In genomic region chr1:223720987-223721591, GRCh38 we compare ENCODE assay signal across 12 cellular contexts. TPM values are rescaled to one million over a fixed set of nuclear protein-coding genes. Genes with fewer than 3 reads are reported as not detected.
DNase-seq lines count a peak whose midpoint lies in the region; ATAC-seq, FAIRE-seq and TF ChIP-seq lines count a peak whose summit lies in the region.
"Had no signal": no experiment of that assay in that cellular context is flagged by ENCODE, and none has a peak within 500 bp of the region (broad histone marks: within the 10 kb centered on the region; RNA-seq: fewer than 3 reads in every experiment).

No MANE protein-coding gene starts in this region.

- in situ Hi-C loops in HepG2 (cut with HindIII; ENCODE audit: extremely low pct_ligation_motif_present, low pct_unique_long_range_greater_than_20kb) = no loop called here

- DNase-seq in activated CD8-positive, alpha-beta memory T cell treated with anti-CD3 and anti-CD28 coated beads, Interleukin-2, amount 10 ng/mL, durations not matched to agents 7 days and 5 days = no peak
- no peak for DNase-seq in activated CD8-positive, alpha-beta memory T cell treated with anti-CD3 and anti-CD28 coated beads, Interleukin-2, amount 50 U/mL, for 4 hours
- DNase-seq in astrocyte (ENCODE audit: low read depth) = peak; percentile 88
- no peak for DNase-seq in HepG2 (ENCODE audit: low spot score)
- DNase-seq in tibial artery = peak in 1 of 2 donors; percentile 33
- DNase-seq in head of caudate nucleus = no peak
- DNase-seq: SHP77 treated with DMSO at 0.1 percent for 48 hours had no signal

- H4K20me1 ChIP-seq in astrocyte (ENCODE audit: insufficient read depth, low read length) (peaks cover 92% of the 10 kb centered on the region), HepG2 (ENCODE audit: insufficient read depth, low read length) (0 out of 2 replicates have a peak, but pooled peaks cover 2% of the 10 kb centered on the region)
- H4K20me1 ChIP-seq: BLaER1 had no signal

- H3K4me3 Mint-ChIP-seq in activated CD8-positive, alpha-beta memory T cell treated with anti-CD3 and anti-CD28 coated beads, Interleukin-2, amount 10 ng/mL, durations not matched to agents 7 days and 5 days = no peak overlapping the region
- H3K4me3 Mint-ChIP-seq in astrocyte (ENCODE audit: unreplicated experiment) = peak overlapping the region; percentile 30
- H3K4me3 Mint-ChIP-seq: neural progenitor cell had no signal

- peaks cover 67% of the 10 kb centered on the region for H3K36me3 Mint-ChIP-seq in activated CD8-positive, alpha-beta memory T cell treated with anti-CD3 and anti-CD28 coated beads, Interleukin-2, amount 10 ng/mL, durations not matched to agents 7 days and 5 days
- peaks cover 54% of the 10 kb centered on the region for H3K36me3 Mint-ChIP-seq in astrocyte (ENCODE audit: low read depth, unreplicated experiment)

- WGBS in HepG2 (ENCODE audit: low lambda C conversion rate) = 3% methylated on average over 2 of the region's 4 CpGs

- no peaks in the 10 kb centered on the region for H3K9me3 Mint-ChIP-seq in activated CD8-positive, alpha-beta memory T cell treated with anti-CD3 and anti-CD28 coated beads, Interleukin-2, amount 10 ng/mL, durations not matched to agents 7 days and 5 days (ENCODE audit: low read depth)
- no peaks in the 10 kb centered on the region for H3K9me3 Mint-ChIP-seq in astrocyte (ENCODE audit: unreplicated experiment)
- H3K9me3 Mint-ChIP-seq: neural progenitor cell had no signal

- H3K4me1 ChIP-seq in astrocyte (ENCODE audit: insufficient read depth, low read length) (peaks cover 74% of the 10 kb centered on the region), HepG2 (ENCODE audit: insufficient read depth, low read length) (peaks cover 31% of the 10 kb centered on the region), tibial artery (peaks cover 0 to 59% (median 39%) of the 10 kb centered on the region in 4 donors)

- no peaks in the 10 kb centered on the region for H3K27me3 Mint-ChIP-seq in activated CD8-positive, alpha-beta memory T cell treated with anti-CD3 and anti-CD28 coated beads, Interleukin-2, amount 10 ng/mL, durations not matched to agents 7 days and 5 days
- H3K27me3 Mint-ChIP-seq in astrocyte (ENCODE audit: low read depth, unreplicated experiment) = no peaks in the 10 kb centered on the region

- TF ChIP-seq EP300 in HepG2 (IDR thresholded peaks at IDR 0.05; ENCODE audit: low read depth in 2 of 2, low read length in 2 of 2) (no peak), HepG2 (CRISPR knock-in tag; IDR thresholded peaks at IDR 0.05; ENCODE audit: borderline replicate concordance) (0 out of 2 replicates have a peak, but pooled peaks have one; percentile 33)

- CTCF ChIA-PET in activated CD8-positive, alpha-beta memory T cell treated with anti-CD3 and anti-CD28 coated beads, Interleukin-2, amount 10 ng/mL, durations not matched to agents 7 days and 5 days (lab: Charles Lee) = interaction anchor here (1.4 to 6.8 kb wide), 2 partner anchors 10 to 28 kb away, joined by 8 to 30 read pairs; partner anchors contain the start of gene CAPN2
- CTCF ChIA-PET in HepG2 (lab: Yijun Ruan, JAX; ENCODE audit: low intra/inter-chr PET ratio, low total read pairs) = no interaction called here

- POLR2A ChIA-PET in HepG2 (lab: Yijun Ruan, JAX) = interaction anchor here (1.7 to 2.1 kb wide), 2 partner anchors 13 to 125 kb away, joined by 4 to 9 read pairs; partner anchors contain the start of gene TP53BP2

- H3K36me3 ChIP-seq in astrocyte (ENCODE audit: insufficient read depth, low read length) (peaks cover 52% of the 10 kb centered on the region), HepG2 (replicated peaks in 1 of 2; ENCODE audit: control insufficient read depth in 1 of 2, insufficient read depth in 2 of 2, low read length in 2 of 2) (no peaks in the 10 kb centered on the region; a peak in 1 of 5 replicates), tibial artery (peaks cover 27 to 73% (median 31%) of the 10 kb centered on the region in 3 donors)
- H3K36me3 ChIP-seq: neural progenitor cell had no signal

- H2AFZ ChIP-seq in astrocyte (ENCODE audit: low read depth, low read length) = no peak overlapping the region
- no peak overlapping the region for H2AFZ ChIP-seq in HepG2 (ENCODE audit: low read length)
- H2AFZ ChIP-seq: neural progenitor cell had no signal

- no peak for TF ChIP-seq RAD21 in HepG2 (CRISPR knock-in tag; IDR thresholded peaks at IDR 0.05)

- FAIRE-seq in astrocyte (lab: Jason Lieb, UNC) (peak; percentile 78), HepG2 (lab: Jason Lieb, UNC) (peak; percentile 23)

- no TSS peak for BruUV-seq in HepG2 (replicated peaks; lab: Mats Ljungman, UMichigan)

- H3K9me3 ChIP-seq in astrocyte (ENCODE audit: insufficient read depth, low read depth, low read length) (no peaks in the 10 kb centered on the region), HepG2 (ENCODE audit: low read length) (no peaks in the 10 kb centered on the region), tibial artery (no peaks in the 10 kb centered on the region)
- H3K9me3 ChIP-seq: BLaER1 had no signal

- H3K79me2 ChIP-seq in astrocyte (ENCODE audit: insufficient read depth, low read length) = peaks cover 97% of the 10 kb centered on the region
- no peaks in the 10 kb centered on the region for H3K79me2 ChIP-seq in HepG2 (ENCODE audit: insufficient read depth, low read length)

- TF ChIP-seq POLR2A in HepG2 (IDR thresholded peaks at IDR 0.05; ENCODE audit: insufficient read depth in 1 of 2, low read depth in 2 of 2, low read length in 2 of 2) = no peak

- TF ChIP-seq CTCF in astrocyte (IDR thresholded peaks at IDR 0.05; ENCODE audit: insufficient read depth, low read depth, low read length) (no peak), HepG2 (CRISPR knock-in tag; IDR thresholded peaks at IDR 0.05) (no peak), tibial artery (IDR thresholded peaks at IDR 0.05) (no peak)

- H3K4me3 ChIP-seq in astrocyte (ENCODE audit: insufficient read depth, low read depth, low read length) = no peak overlapping the region
- no peak overlapping the region for H3K4me3 ChIP-seq in HepG2 (replicated peaks in 1 of 3; ENCODE audit: insufficient read depth in 1 of 3, low read depth in 2 of 3, low read length in 3 of 3)
- H3K4me3 ChIP-seq in tibial artery = no peak overlapping the region
- H3K4me3 ChIP-seq: BLaER1, neural progenitor cell had no signal

- no peak for ATAC-seq in activated CD8-positive, alpha-beta memory T cell treated with anti-CD3 and anti-CD28 coated beads, Interleukin-2, amount 10 ng/mL, durations not matched to agents 7 days and 5 days
- ATAC-seq in HepG2 (peak; percentile 56), HG03460 (IDR thresholded peaks at IDR 0.05; ENCODE audit: unreplicated experiment) (no peak), HG03342 (IDR thresholded peaks at IDR 0.05; ENCODE audit: unreplicated experiment) (no peak)

- intact Hi-C loops in HepG2 (cut with micrococcal nuclease; ENCODE audit: unreplicated experiment) (no loop called here), tibial artery (cut with DNase I; ENCODE audit: low total_unique reads) (no loop called here), head of caudate nucleus (cut with DNase I) (no loop called here)

- peaks cover 87% of the 10 kb centered on the region for H3K4me1 Mint-ChIP-seq in activated CD8-positive, alpha-beta memory T cell treated with anti-CD3 and anti-CD28 coated beads, Interleukin-2, amount 10 ng/mL, durations not matched to agents 7 days and 5 days
- peaks cover 71% of the 10 kb centered on the region for H3K4me1 Mint-ChIP-seq in astrocyte (ENCODE audit: low read depth, unreplicated experiment)

- H3K4me2 ChIP-seq in astrocyte (ENCODE audit: low read length) (peak overlapping the region; percentile 28), HepG2 (ENCODE audit: low read depth, low read length) (peak overlapping the region; percentile 40; the same call in 1 of the 2 replicates)
- H3K4me2 ChIP-seq: BLaER1, neural progenitor cell had no signal

- H3K27ac ChIP-seq in astrocyte (ENCODE audit: low read depth, low read length) = peak overlapping the region; percentile 67
- H3K27ac ChIP-seq in HepG2 (ENCODE audit: extremely low read length, insufficient read depth, low read length) = no peak overlapping the region
- peak overlapping the region; percentile 67 to 70 for H3K27ac ChIP-seq in tibial artery
- H3K27ac ChIP-seq: BLaER1, neural progenitor cell had no signal

- H3K9ac ChIP-seq in astrocyte (ENCODE audit: low read length) (peak overlapping the region; percentile 30), HepG2 (ENCODE audit: insufficient read depth, low read depth, low read length) (no peak overlapping the region)
- H3K9ac ChIP-seq: BLaER1, neural progenitor cell had no signal

- H3K27ac Mint-ChIP-seq in activated CD8-positive, alpha-beta memory T cell treated with anti-CD3 and anti-CD28 coated beads, Interleukin-2, amount 10 ng/mL, durations not matched to agents 7 days and 5 days = peak overlapping the region; percentile 72
- H3K27ac Mint-ChIP-seq in astrocyte (ENCODE audit: unreplicated experiment) = peak overlapping the region; percentile 76
- H3K27ac Mint-ChIP-seq: neural progenitor cell had no signal

- H3K27me3 ChIP-seq in astrocyte (ENCODE audit: insufficient read depth, low read length) = no peaks in the 10 kb centered on the region
- H3K27me3 ChIP-seq in HepG2 (ENCODE audit: control insufficient read depth in 1 of 2, insufficient read depth in 2 of 2, low read length in 2 of 2) = peaks cover 2 to 16% of the 10 kb centered on the region in 2 experiments; a peak in 3 of 5 replicates
- no peaks in the 10 kb centered on the region for H3K27me3 ChIP-seq in tibial artery
- H3K27me3 ChIP-seq: BLaER1, neural progenitor cell had no signal

RNA-seq across cellular contexts. Expression of gene CAPN2, which starts 8.8 kb away (rescaled TPM):
- 100 to 1,000 TPM; 183 to 255 TPM for total RNA-seq in activated CD8-positive, alpha-beta memory T cell treated with anti-CD3 and anti-CD28 coated beads, Interleukin-2, amount 10 ng/mL, durations not matched to agents 7 days and 5 days
- 340 and 391 TPM in 2 replicates for total RNA-seq in astrocyte
- total RNA-seq in HepG2 (2016; rRNA removed; fragmentation: Illumina TruSeq; extraction: Trizol) = 6.2 and 7.8 TPM in 2 replicates
- 2.0 and 2.6 TPM in 2 replicates for total RNA-seq in HepG2 (2016; cell fraction: cytosol; rRNA removed; fragmentation: Illumina TruSeq; extraction: Trizol; ENCODE audit: low read depth)
- 6.2 and 7.8 TPM in 2 replicates for total RNA-seq in HepG2 (2016; cell fraction: insoluble cytoplasmic fraction; rRNA removed; fragmentation: Illumina TruSeq; extraction: Trizol)
- 5.4 and 5.5 TPM in 2 replicates for total RNA-seq in HepG2 (2016; cell fraction: membrane; rRNA removed; fragmentation: Illumina TruSeq; extraction: Trizol)
- 4.8 and 5.3 TPM in 2 replicates for total RNA-seq in HepG2 (2016; cell fraction: nucleus; rRNA removed; fragmentation: Illumina TruSeq; extraction: Trizol)
- polyA plus RNA-seq in HepG2 (2011; rRNA removed) = 7.4 and 10.8 TPM in 2 replicates
- 3.5 and 4.8 TPM in 2 replicates for polyA plus RNA-seq in HepG2 (2011; cell fraction: cytosol; rRNA removed)
- polyA plus RNA-seq in HepG2 (2011; cell fraction: nucleus; rRNA removed) = 27.6 and 31.4 TPM in 2 replicates
- polyA plus RNA-seq in HepG2 (2012) = 7.0 and 8.4 TPM in 2 replicates
- polyA plus RNA-seq in HepG2 (2016; cell fraction: cytosol; fragmentation: Illumina TruSeq; extraction: Trizol; ENCODE audit: low read depth) = 2.3 and 2.7 TPM in 2 replicates
- 8.9 and 9.2 TPM in 2 replicates for polyA plus RNA-seq in HepG2 (2016; cell fraction: insoluble cytoplasmic fraction; fragmentation: Illumina TruSeq; extraction: Trizol; ENCODE audit: low read depth)
- 4.9 and 5.3 TPM in 2 replicates for polyA plus RNA-seq in HepG2 (2016; cell fraction: membrane; fragmentation: Illumina TruSeq; extraction: Trizol; ENCODE audit: low read depth)
- polyA plus RNA-seq in HepG2 (2016; cell fraction: nucleus; fragmentation: Illumina TruSeq; extraction: Trizol; ENCODE audit: insufficient read depth, low read depth) = 9.2 and 12.8 TPM in 2 replicates
- polyA minus RNA-seq in HepG2 (2011; rRNA and poly(A)+ RNA removed; ENCODE audit: low replicate concordance) = 5.0 and 63.8 TPM in 2 replicates
- 4.1 and 4.3 TPM in 2 replicates for polyA minus RNA-seq in HepG2 (2011; cell fraction: cytosol; rRNA and poly(A)+ RNA removed)
- polyA minus RNA-seq in HepG2 (2011; cell fraction: nucleus; rRNA and poly(A)+ RNA removed) = 7.7 and 11.3 TPM in 2 replicates

RNA-seq across cellular contexts. Expression of gene CAPN8, which starts 55.6 kb away (rescaled TPM):
- total RNA-seq in activated CD8-positive, alpha-beta memory T cell treated with anti-CD3 and anti-CD28 coated beads, Interleukin-2, amount 10 ng/mL, durations not matched to agents 7 days and 5 days = not detected
- total RNA-seq in astrocyte (not detected in 2 replicates), HepG2 (2016; rRNA removed; fragmentation: Illumina TruSeq; extraction: Trizol) (0.20 TPM in 1 of 2 replicates, not detected in the other)
- not detected in 2 replicates for total RNA-seq in HepG2 (2016; cell fraction: cytosol; rRNA removed; fragmentation: Illumina TruSeq; extraction: Trizol; ENCODE audit: low read depth)
- total RNA-seq in HepG2 (2016; cell fraction: insoluble cytoplasmic fraction; rRNA removed; fragmentation: Illumina TruSeq; extraction: Trizol) = 0.11 TPM in 1 of 2 replicates, not detected in the other
- not detected in 2 replicates for total RNA-seq in HepG2 (2016; cell fraction: membrane; rRNA removed; fragmentation: Illumina TruSeq; extraction: Trizol)
- total RNA-seq in HepG2 (2016; cell fraction: nucleus; rRNA removed; fragmentation: Illumina TruSeq; extraction: Trizol) = 0.31 TPM in 1 of 2 replicates, not detected in the other
- polyA plus RNA-seq in HepG2 (2011; rRNA removed) = 0.25 TPM in 2 replicates
- 0.05 TPM in 1 of 2 replicates, not detected in the other for polyA plus RNA-seq in HepG2 (2011; cell fraction: cytosol; rRNA removed)
- polyA plus RNA-seq in HepG2 (2011; cell fraction: nucleus; rRNA removed) = 1.1 and 2.0 TPM in 2 replicates
- 0.47 and 0.49 TPM in 2 replicates for polyA plus RNA-seq in HepG2 (2012)
- not detected in 2 replicates for polyA plus RNA-seq in HepG2 (2016; cell fraction: cytosol; fragmentation: Illumina TruSeq; extraction: Trizol; ENCODE audit: low read depth)
- not detected in 2 replicates for polyA plus RNA-seq in HepG2 (2016; cell fraction: insoluble cytoplasmic fraction; fragmentation: Illumina TruSeq; extraction: Trizol; ENCODE audit: low read depth)
- polyA plus RNA-seq in HepG2 (2016; cell fraction: membrane; fragmentation: Illumina TruSeq; extraction: Trizol; ENCODE audit: low read depth) = not detected in 2 replicates
- 1.4 TPM in 1 of 2 replicates, not detected in the other for polyA plus RNA-seq in HepG2 (2016; cell fraction: nucleus; fragmentation: Illumina TruSeq; extraction: Trizol; ENCODE audit: insufficient read depth, low read depth)
- polyA minus RNA-seq in HepG2 (2011; rRNA and poly(A)+ RNA removed; ENCODE audit: low replicate concordance) = 0.58 TPM in 1 of 2 replicates, not detected in the other
- polyA minus RNA-seq in HepG2 (2011; cell fraction: cytosol; rRNA and poly(A)+ RNA removed) = not detected in 2 replicates
- 0.87 and 1.0 TPM in 2 replicates for polyA minus RNA-seq in HepG2 (2011; cell fraction: nucleus; rRNA and poly(A)+ RNA removed)
- total RNA-seq: temporal lobe had no signal

Comparison
In these comparisons a context has a peak if more than half of its experiments do, and no peak if none do; other contexts are left out.
1. RNA of gene CAPN2, which starts 8.8 kb away (total RNA-seq): 340 to 391 TPM in astrocyte and 183 to 255 TPM in activated CD8-positive, alpha-beta memory T cell treated with anti-CD3 and anti-CD28 coated beads, Interleukin-2, amount 10 ng/mL, durations not matched to agents 7 days and 5 days; 2.0 to 7.8 TPM in HepG2; every median in the first group is over 10 times any median in the second.